Comparison of ENCODE assay signal across 9 cellular contexts in the genomic region with DNA sequence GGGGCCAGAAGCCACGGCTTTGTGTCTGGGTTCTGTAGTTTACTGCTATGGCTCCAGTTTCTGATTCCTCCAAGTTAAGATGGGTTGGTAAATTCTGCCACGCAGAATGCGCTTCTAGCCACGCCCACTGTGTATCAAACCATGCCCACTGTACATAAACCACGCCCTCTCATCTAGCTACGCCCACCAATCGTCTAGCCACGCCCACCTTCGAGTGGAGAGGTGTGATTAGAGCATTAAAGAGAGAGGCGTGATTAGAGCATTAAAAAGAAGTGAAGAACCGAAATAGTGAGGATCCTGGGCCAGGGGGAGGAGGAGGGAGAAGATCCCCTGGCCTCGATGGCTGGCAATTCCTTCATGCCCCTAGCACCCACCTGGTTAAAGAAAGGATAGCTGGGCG. TPM values are rescaled to one million over a fixed set of nuclear protein-coding genes. Genes with fewer than 3 reads are reported as not detected.
DNase-seq lines count a peak whose midpoint lies in the region; ATAC-seq, FAIRE-seq and TF ChIP-seq lines count a peak whose summit lies in the region.
"Had no signal": no experiment of that assay in that cellular context is flagged by ENCODE, and none has a peak within 500 bp of the region (broad histone marks: within the 10 kb centered on the region; RNA-seq: fewer than 3 reads in every experiment).

No MANE protein-coding gene starts in this region.

- TF ChIP-seq CTCF in natural killer cell (IDR thresholded peaks at IDR 0.05), result no peak

- DNase-seq in GM18507 (ENCODE audit: extremely low spot score, insufficient read length, low read depth), result no peak
- peak; percentile 44 for DNase-seq in NCI-H69 (lab: John Stamatoyannopoulos, UW)
- DNase-seq in activated T-cell treated with anti-CD3 and anti-CD28 coated beads, Interleukin-2, amount 50 U/mL, for 4 hours, result peak; percentile 14
- peak; percentile 31 for DNase-seq in natural killer cell
- no peak for DNase-seq in NCI-H1105 treated with DMSO at 0.1 percent for 48 hours (lab: John Stamatoyannopoulos, UW)
- DNase-seq in superior temporal gyrus (ENCODE audit: extremely low spot score), result no peak
- DNase-seq: NCI-H1930 had no signal

- no peaks in the 10 kb centered on the region for H3K27me3 Mint-ChIP-seq in activated T-cell treated with anti-CD3 and anti-CD28 coated beads, Interleukin-2, amount 50 U/mL, for 4 hours (ENCODE audit: low read depth)
- H3K27me3 Mint-ChIP-seq in natural killer cell (ENCODE audit: low read depth in 2 of 2), result no peaks in the 10 kb centered on the region

- H3K27ac Mint-ChIP-seq in natural killer cell, result no peak overlapping the region

- H3K4me1 Mint-ChIP-seq in activated T-cell treated with anti-CD3 and anti-CD28 coated beads, Interleukin-2, amount 50 U/mL, for 4 hours (ENCODE audit: low read depth), result peaks cover 8% of the 10 kb centered on the region
- no peaks in the 10 kb centered on the region for H3K4me1 Mint-ChIP-seq in natural killer cell

- no peaks in the 10 kb centered on the region for H3K9me3 Mint-ChIP-seq in activated T-cell treated with anti-CD3 and anti-CD28 coated beads, Interleukin-2, amount 50 U/mL, for 4 hours
- no peaks in the 10 kb centered on the region for H3K9me3 Mint-ChIP-seq in natural killer cell

- FAIRE-seq in GM18507 (lab: Jason Lieb, UNC), result peak; percentile 26

- peak in 1 of 2 donors; percentile 36 for ATAC-seq in activated T-cell treated with anti-CD3 and anti-CD28 coated beads, Interleukin-2, amount 50 U/mL, for 4 hours
- peak; percentile 67 to 80 (median 78) for ATAC-seq in natural killer cell
- no peak for ATAC-seq in HG02852 (IDR thresholded peaks at IDR 0.05; ENCODE audit: unreplicated experiment)
- ATAC-seq: body of pancreas had no signal

- no peaks in the 10 kb centered on the region for H3K36me3 Mint-ChIP-seq in activated T-cell treated with anti-CD3 and anti-CD28 coated beads, Interleukin-2, amount 50 U/mL, for 4 hours (ENCODE audit: insufficient read depth)
- no peaks in the 10 kb centered on the region for H3K36me3 Mint-ChIP-seq in natural killer cell

- H3K4me3 Mint-ChIP-seq in activated T-cell treated with anti-CD3 and anti-CD28 coated beads, Interleukin-2, amount 50 U/mL, for 4 hours, result no peak overlapping the region
- H3K4me3 Mint-ChIP-seq in natural killer cell, result no peak overlapping the region

- intact Hi-C loops in natural killer cell (cut with micrococcal nuclease), result no loop called here

RNA-seq across cellular contexts. Expression of gene ADGRE5, which starts 43.7 kb away (rescaled TPM):
- 100 to 1,000 TPM; 217 to 280 (median 218) TPM for total RNA-seq in activated T-cell treated with anti-CD3 and anti-CD28 coated beads, Interleukin-2, amount 50 U/mL, for 4 hours
- total RNA-seq in natural killer cell, result 1,000 to 10,000 TPM; 1,036 to 1,703 (median 1,382) TPM

Comparison
In these comparisons a context has a peak if more than half of its experiments do, and no peak if none do; other contexts are left out.
1. DNase-seq: peak in NCI-H69 (single experiment), activated T-cell treated with anti-CD3 and anti-CD28 coated beads, Interleukin-2, amount 50 U/mL, for 4 hours (single experiment) and natural killer cell (single experiment); none in GM18507 (single experiment), NCI-H1105 treated with DMSO at 0.1 percent for 48 hours (single experiment) and superior temporal gyrus (single experiment).